Comparison of ENCODE assay signal across 25 cellular contexts in the genomic region with DNA sequence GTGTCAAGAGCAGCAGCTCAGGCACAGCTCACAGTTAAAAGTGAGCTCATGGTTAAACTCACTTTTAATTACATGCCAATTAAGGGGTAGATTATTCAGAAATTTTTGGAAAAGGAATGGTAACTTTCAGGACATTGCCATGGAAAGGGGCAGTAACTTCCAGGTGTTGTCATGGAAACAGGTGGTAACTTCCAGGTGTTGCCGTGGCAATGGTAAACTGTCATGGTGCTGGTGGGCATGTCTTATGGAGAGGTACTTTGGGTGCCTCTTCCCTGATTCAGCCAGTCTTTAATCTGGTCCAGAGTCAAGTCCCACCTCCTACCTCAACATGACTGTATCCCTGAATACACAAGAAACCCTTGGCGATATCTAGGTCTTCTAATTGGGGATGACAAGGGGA.
"Had no signal": no experiment of that assay in that cellular context is flagged by ENCODE, and none has a peak within 500 bp of the region (broad histone marks: within the 10 kb centered on the region; RNA-seq: fewer than 3 reads in every experiment).

No MANE protein-coding gene starts in this region.

- FAIRE-seq: kidney, pancreas had no signal

- H3K36me3 ChIP-seq: gastrocnemius medialis, neutrophil, pancreas, prostate gland, right atrium auricular region, sigmoid colon, stomach, thyroid gland had no signal

- H3K27me3 ChIP-seq: gastrocnemius medialis, neutrophil, pancreas, right atrium auricular region, sigmoid colon, stomach, thyroid gland had no signal

- H3K4me1 Mint-ChIP-seq: memory B cell; mesothelial cell of epicardium; naive B cell; neural crest cell; stimulated activated effector memory CD8-positive, alpha-beta T cell treated with anti-CD3 and anti-CD28 coated beads, Interleukin-12 subunit alpha, Interleukin-12 subunit beta, amount 100 ng/mL, for 72 hours had no signal

- H3K4me1 ChIP-seq: gastrocnemius medialis, pancreas, prostate gland, right atrium auricular region, sigmoid colon, stomach had no signal

- H3K36me3 Mint-ChIP-seq: memory B cell; mesothelial cell of epicardium; naive B cell; natural killer cell treated with Interleukin-12 subunit alpha and Interleukin-12 subunit beta and Interleukin-15 and Interleukin-18, amount 100 ng/mL, for 72 hours; stimulated activated effector memory CD8-positive, alpha-beta T cell treated with anti-CD3 and anti-CD28 coated beads, Interleukin-12 subunit alpha, Interleukin-12 subunit beta, amount 100 ng/mL, for 72 hours had no signal

- H3K4me3 Mint-ChIP-seq: effector memory CD8-positive, alpha-beta T cell; memory B cell; mesothelial cell of epicardium; naive B cell; natural killer cell treated with Interleukin-12 subunit alpha and Interleukin-12 subunit beta and Interleukin-15 and Interleukin-18, amount 100 ng/mL, for 72 hours; neural crest cell; stimulated activated effector memory CD8-positive, alpha-beta T cell treated with anti-CD3 and anti-CD28 coated beads, Interleukin-12 subunit alpha, Interleukin-12 subunit beta, amount 100 ng/mL, for 72 hours had no signal

- H3K27ac Mint-ChIP-seq: effector memory CD8-positive, alpha-beta T cell; memory B cell; mesothelial cell of epicardium; naive B cell; natural killer cell treated with Interleukin-12 subunit alpha and Interleukin-12 subunit beta and Interleukin-15 and Interleukin-18, amount 100 ng/mL, for 72 hours; stimulated activated effector memory CD8-positive, alpha-beta T cell treated with anti-CD3 and anti-CD28 coated beads, Interleukin-12 subunit alpha, Interleukin-12 subunit beta, amount 100 ng/mL, for 72 hours had no signal

- H3K27ac ChIP-seq: gastrocnemius medialis, neutrophil, pancreas, prostate gland, right atrium auricular region, sigmoid colon, stomach, thyroid gland had no signal

- DNase-seq: cortex of kidney; effector memory CD8-positive, alpha-beta T cell; gastrocnemius medialis; head of caudate nucleus; kidney; mucosa of descending colon; naive B cell; pancreas; sigmoid colon; stimulated activated CD4-positive, alpha-beta T cell treated with anti-CD3 and anti-CD28 coated beads, Interleukin-2, amount 100 ng/mL, for 24 hours; stimulated activated CD4-positive, alpha-beta T cell treated with anti-CD3 and anti-CD28 coated beads, Interleukin-4, amount 100 ng/mL, for 24 hours; stimulated activated naive CD4-positive, alpha-beta T cell treated with Interleukin-2 at 50 U/mL for 16 hours; stomach; thyroid gland; trophoblast cell had no signal

- H3K4me3 ChIP-seq: gastrocnemius medialis, lung, mucosa of descending colon, pancreas, prostate gland, right atrium auricular region, sigmoid colon, stomach, thyroid gland had no signal

- H3K9me3 ChIP-seq: gastrocnemius medialis, mucosa of descending colon, neutrophil, pancreas, prostate gland, thyroid gland had no signal

- ATAC-seq: effector memory CD8-positive, alpha-beta T cell; gastrocnemius medialis; left lobe of liver; mucosa of descending colon; natural killer cell treated with Interleukin-12 subunit alpha and Interleukin-12 subunit beta and Interleukin-15 and Interleukin-18, amount 100 ng/mL, for 72 hours; pancreas; stimulated activated effector memory CD8-positive, alpha-beta T cell treated with anti-CD3 and anti-CD28 coated beads, Interleukin-12 subunit alpha, Interleukin-12 subunit beta, amount 100 ng/mL, for 72 hours had no signal

- H3K27me3 Mint-ChIP-seq: effector memory CD8-positive, alpha-beta T cell; naive B cell; natural killer cell treated with Interleukin-12 subunit alpha and Interleukin-12 subunit beta and Interleukin-15 and Interleukin-18, amount 100 ng/mL, for 72 hours had no signal
